In the genomic region with DNA sequence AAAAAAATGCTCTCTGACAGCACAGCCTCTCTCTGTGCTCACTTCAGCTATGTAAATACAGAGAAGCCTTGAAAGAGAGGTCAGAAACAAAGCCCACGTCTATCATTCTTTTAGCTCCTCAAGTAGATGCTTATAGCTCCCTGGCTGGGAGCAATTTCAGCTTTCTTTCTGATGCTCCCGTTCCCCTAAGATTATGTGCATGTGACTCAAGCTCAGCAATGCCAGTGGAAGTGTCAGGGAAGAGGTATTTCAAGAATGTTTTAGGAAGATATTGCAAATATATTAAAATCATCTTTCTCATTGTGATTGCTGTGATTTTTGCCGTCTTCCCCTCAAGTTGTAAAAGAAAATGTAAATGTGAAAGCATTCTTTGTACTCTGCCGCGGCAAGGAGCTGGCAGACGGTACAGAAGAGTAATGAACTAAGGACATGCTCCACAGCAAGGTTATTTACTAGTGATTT, we compare ENCODE assay signal across 9 cellular contexts.
DNase-seq lines count a peak whose midpoint lies in the region.
"Had no signal": no experiment of that assay in that cellular context is flagged by ENCODE, and none has a peak within 500 bp of the region (broad histone marks: within the 10 kb centered on the region; RNA-seq: fewer than 3 reads in every experiment).

No MANE protein-coding gene starts in this region.

- in situ Hi-C loops in SK-MEL-5 (cut with HindIII; ENCODE audit: low pct_unique_long_range_greater_than_20kb, low sequenced_read_pairs) = no loop called here

- DNase-seq in NCI-H187 treated with DMSO at 0.1 percent for 48 hours (lab: John Stamatoyannopoulos, UW) (peak; percentile 17), NCI-H187 (lab: John Stamatoyannopoulos, UW) (no peak), SK-MEL-5 (ENCODE audit: low read depth, low spot score) (peak; percentile 73), glomerular visceral epithelial cell (ENCODE audit: extremely low spot score) (peak; percentile 47), renal cortical epithelial cell (ENCODE audit: low read depth) (peak; percentile 22), T-helper 2 cell (no peak), AG08395 (ENCODE audit: low spot score) (no peak)
- no peak for DNase-seq in activated CD8-positive, alpha-beta memory T cell treated with anti-CD3 and anti-CD28 coated beads, Interleukin-2, amount 50 U/mL, for 48 hours
- DNase-seq: GOT3 had no signal

Comparison
In these comparisons a context has a peak if more than half of its experiments do, and no peak if none do; other contexts are left out.
1. DNase-seq: peak in NCI-H187 treated with DMSO at 0.1 percent for 48 hours (single experiment), SK-MEL-5 (single experiment), glomerular visceral epithelial cell (single experiment) and renal cortical epithelial cell (single experiment); none in NCI-H187 (0 of 2), activated CD8-positive, alpha-beta memory T cell treated with anti-CD3 and anti-CD28 coated beads, Interleukin-2, amount 50 U/mL, for 48 hours (single experiment), T-helper 2 cell (0 of 5) and AG08395 (single experiment).